In genomic region chr3:194503101-194503531, GRCh38 we compare ENCODE assay signal across 31 cellular contexts. TPM values are rescaled to one million over a fixed set of nuclear protein-coding genes. Genes with fewer than 3 reads are reported as not detected.
DNase-seq lines count a peak whose midpoint lies in the region; TF ChIP-seq lines count a peak whose summit lies in the region.
"Had no signal": no experiment of that assay in that cellular context is flagged by ENCODE, and none has a peak within 500 bp of the region (broad histone marks: within the 10 kb centered on the region; RNA-seq: fewer than 3 reads in every experiment).

No MANE protein-coding gene starts in this region.

- no peaks in the 10 kb centered on the region for H3K9me3 Mint-ChIP-seq in neural progenitor cell
- H3K9me3 Mint-ChIP-seq: activated naive CD4-positive, alpha-beta T cell treated with anti-CD3 and anti-CD28 coated beads, Interleukin-2, amount 10 ng/mL, durations not matched to agents 7 days and 5 days; CD8-positive, alpha-beta T cell; stimulated activated naive CD8-positive, alpha-beta T cell treated with anti-CD3 and anti-CD28 coated beads, Interleukin-15, Interleukin-2, amounts not matched to agents 100 ng/mL and 50 ng/mL, for 24 hours had no signal

- H3K36me3 ChIP-seq in SK-N-MC (ENCODE audit: insufficient read depth, low read length), result no peaks in the 10 kb centered on the region
- H3K36me3 ChIP-seq in thyroid gland, result no peaks in the 10 kb centered on the region
- no peaks in the 10 kb centered on the region for H3K36me3 ChIP-seq in neural progenitor cell
- H3K36me3 ChIP-seq: BE2C, HAP-1, left lung, thoracic aorta, uterus had no signal

- H3F3A ChIP-seq in neural progenitor cell (ENCODE audit: low read depth), result no peaks in the 10 kb centered on the region

- H3K27me3 ChIP-seq in thyroid gland (no peaks in the 10 kb centered on the region), neural progenitor cell (no peaks in the 10 kb centered on the region)
- H3K27me3 ChIP-seq: BE2C, left lung, uterus had no signal

- no peak overlapping the region for H2AFZ ChIP-seq in neural progenitor cell (replicated peaks)
- H2AFZ ChIP-seq: PC-9 had no signal

- no peak overlapping the region for H3K27ac Mint-ChIP-seq in neural progenitor cell
- H3K27ac Mint-ChIP-seq: activated naive CD4-positive, alpha-beta T cell treated with anti-CD3 and anti-CD28 coated beads, Interleukin-2, amount 10 ng/mL, durations not matched to agents 7 days and 5 days; brain; CD8-positive, alpha-beta T cell; stimulated activated naive CD8-positive, alpha-beta T cell treated with anti-CD3 and anti-CD28 coated beads, Interleukin-15, Interleukin-2, amounts not matched to agents 100 ng/mL and 50 ng/mL, for 24 hours had no signal

- H3K4me1 ChIP-seq in thyroid gland, result peaks cover 13 to 37% of the 10 kb centered on the region in 2 donors
- peaks cover 2% of the 10 kb centered on the region for H3K4me1 ChIP-seq in neural progenitor cell
- H3K4me1 ChIP-seq: BE2C, HAP-1, uterus had no signal

- H3K27ac ChIP-seq in SK-N-MC, result no peak overlapping the region
- no peak overlapping the region for H3K27ac ChIP-seq in thyroid gland
- no peak overlapping the region for H3K27ac ChIP-seq in neural progenitor cell
- H3K27ac ChIP-seq: HL-60, KMS-11, left lung, PC-9, thoracic aorta, uterus had no signal

- H3K36me3 Mint-ChIP-seq in neural progenitor cell, result no peaks in the 10 kb centered on the region
- H3K36me3 Mint-ChIP-seq: activated naive CD4-positive, alpha-beta T cell treated with anti-CD3 and anti-CD28 coated beads, Interleukin-2, amount 10 ng/mL, durations not matched to agents 7 days and 5 days; brain; CD8-positive, alpha-beta T cell had no signal

- TF ChIP-seq CTCF in thyroid gland (IDR thresholded peaks at IDR 0.05), result no peak
- TF ChIP-seq CTCF in neural progenitor cell (IDR thresholded peaks at IDR 0.05), result no peak

- intact Hi-C loops in thyroid gland (cut with DNase I), result no loop called here

- no peak overlapping the region for H3K9ac ChIP-seq in SK-N-MC (ENCODE audit: insufficient read length)
- H3K9ac ChIP-seq in neural progenitor cell, result no peak overlapping the region
- H3K9ac ChIP-seq: KMS-11 had no signal

- H3K4me3 ChIP-seq in SK-N-MC (no peak overlapping the region), thyroid gland (replicated peaks in 1 of 3) (no peak overlapping the region), neural progenitor cell (no peak overlapping the region)
- H3K4me3 ChIP-seq: HAP-1, left lung, PC-9, thoracic aorta, uterus had no signal

- no peaks in the 10 kb centered on the region for H3K79me2 ChIP-seq in neural progenitor cell (ENCODE audit: low read depth)

- no peaks in the 10 kb centered on the region for H3K9me3 ChIP-seq in SK-N-MC (ENCODE audit: low read depth, low read length)
- H3K9me3 ChIP-seq in thyroid gland, result no peaks in the 10 kb centered on the region
- H3K9me3 ChIP-seq in neural progenitor cell (ENCODE audit: low read depth), result no peaks in the 10 kb centered on the region
- H3K9me3 ChIP-seq: BE2C, HAP-1, left lung, thoracic aorta, uterus had no signal

- no peak for TF ChIP-seq POLR2A in thyroid gland (IDR thresholded peaks at IDR 0.05)

- H3K4me1 Mint-ChIP-seq in neural progenitor cell, result no peaks in the 10 kb centered on the region
- H3K4me1 Mint-ChIP-seq: activated naive CD4-positive, alpha-beta T cell treated with anti-CD3 and anti-CD28 coated beads, Interleukin-2, amount 10 ng/mL, durations not matched to agents 7 days and 5 days; brain had no signal

- no peak overlapping the region for H3K4me2 ChIP-seq in neural progenitor cell
- H3K4me2 ChIP-seq: KMS-11, PC-9 had no signal

- H3K27me3 Mint-ChIP-seq in neural progenitor cell (ENCODE audit: insufficient read depth, low read depth), result peaks cover 5% of the 10 kb centered on the region
- H3K27me3 Mint-ChIP-seq: activated naive CD4-positive, alpha-beta T cell treated with anti-CD3 and anti-CD28 coated beads, Interleukin-2, amount 10 ng/mL, durations not matched to agents 7 days and 5 days; stimulated activated naive CD8-positive, alpha-beta T cell treated with anti-CD3 and anti-CD28 coated beads, Interleukin-15, Interleukin-2, amounts not matched to agents 100 ng/mL and 50 ng/mL, for 24 hours had no signal

- H4K20me1 ChIP-seq in neural progenitor cell (ENCODE audit: low read depth), result no peaks in the 10 kb centered on the region

- DNase-seq in DMS 273 (lab: John Stamatoyannopoulos, UW; ENCODE audit: unreplicated experiment) (peak; percentile 89), NCI-H1694 (lab: John Stamatoyannopoulos, UW) (peak; percentile 68), SK-N-MC (ENCODE audit: low read depth, low spot score) (peak; percentile 51), iris pigment epithelial cell (ENCODE audit: low read depth) (peak; percentile 50), thyroid gland (no peak), activated gamma-delta T cell (lab: John Stamatoyannopoulos, UW) (no peak), kidney tubule cell (ENCODE audit: low spot score) (no peak), neural progenitor cell (ENCODE audit: low spot score) (no peak)
- DNase-seq: ACHN; activated CD4-positive, alpha-beta T cell treated with anti-CD3 and anti-CD28 coated beads, Interleukin-2, amount 50 U/mL, for 48 hours; activated CD8-positive, alpha-beta memory T cell treated with anti-CD3 and anti-CD28 coated beads, Interleukin-2, amount 50 U/mL, for 4 hours; activated naive CD4-positive, alpha-beta T cell treated with anti-CD3 and anti-CD28 coated beads, Interleukin-2, amount 10 ng/mL, durations not matched to agents 7 days and 5 days; amniotic stem cell; BE2C; CD8-positive, alpha-beta T cell; DMS153; hypothalamus; left lung; mesenchymal stem cell; MM.1S; NCI-H2029 treated with DMSO at 0.1 percent for 48 hours; PC-9; stimulated activated CD8-positive, alpha-beta memory T cell treated with anti-CD3 and anti-CD28 coated beads, Interleukin-4, amount 100 ng/mL, for 48 hours; T-helper 2 cell; uterus had no signal

- WGBS in thyroid gland, 2 donors, result 84 to 88% methylated on average over 1 of the region's 1 CpG

- H3K4me3 Mint-ChIP-seq in neural progenitor cell, result no peak overlapping the region
- H3K4me3 Mint-ChIP-seq: activated naive CD4-positive, alpha-beta T cell treated with anti-CD3 and anti-CD28 coated beads, Interleukin-2, amount 10 ng/mL, durations not matched to agents 7 days and 5 days; brain; CD8-positive, alpha-beta T cell; stimulated activated naive CD8-positive, alpha-beta T cell treated with anti-CD3 and anti-CD28 coated beads, Interleukin-15, Interleukin-2, amounts not matched to agents 100 ng/mL and 50 ng/mL, for 24 hours had no signal

RNA-seq across cellular contexts. Expression of gene ATP13A3, which starts 16.3 kb away (rescaled TPM):
- total RNA-seq in thyroid gland, result 100 to 1,000 TPM; 262 to 426 (median 341) TPM
- total RNA-seq in neural progenitor cell (ENCODE audit: low replicate concordance), result 105 and 113 TPM in 2 replicates

Comparison
In these comparisons a context has a peak if more than half of its experiments do, and no peak if none do; other contexts are left out.
1. DNase-seq: peak in DMS 273 (single experiment), NCI-H1694 (single experiment), SK-N-MC (single experiment) and iris pigment epithelial cell (single experiment); none in thyroid gland (0 of 2), activated gamma-delta T cell (single experiment), kidney tubule cell (single experiment) and neural progenitor cell (single experiment).